1 cellular context compared by ENCODE assay signal in genomic region chr22:40346178-40347064, GRCh38.
TF ChIP-seq lines count a peak whose summit lies in the region.

ADSL (plus strand) TSS chr22:40346500; CDS start chr22:40346559, 59 bp downstream.

TF ChIP-seq in HepG2, 621 proteins besides CTCF, POLR2A, EP300 and RAD21 (continued from another document and continues in another):
- TF ChIP-seq, protein P1, sequence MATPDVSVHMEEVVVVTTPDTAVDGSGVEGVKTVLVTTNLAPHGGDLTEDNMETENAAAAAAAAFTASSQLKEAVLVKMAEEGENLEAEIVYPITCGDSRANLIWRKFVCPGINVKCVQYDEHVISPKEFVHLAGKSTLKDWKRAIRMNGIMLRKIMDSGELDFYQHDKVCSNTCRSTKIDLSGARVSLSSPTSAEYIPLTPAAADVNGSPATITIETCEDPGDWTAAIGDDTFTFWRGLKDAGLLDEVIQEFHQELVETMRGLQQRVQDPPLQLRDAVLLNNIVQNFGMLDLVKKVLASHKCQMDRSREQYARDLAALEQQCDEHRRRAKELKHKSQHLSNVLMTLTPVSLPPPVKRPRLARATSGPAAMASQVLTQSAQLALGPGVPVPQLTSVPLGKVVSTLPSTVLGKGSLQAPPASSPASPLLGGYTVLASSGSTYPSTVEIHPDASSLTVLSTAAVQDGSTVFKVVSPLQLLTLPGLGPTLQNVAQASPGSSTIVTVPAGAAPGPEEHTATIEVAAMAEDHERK (CRISPR knock-in tag; IDR thresholded peaks at IDR 0.05; ENCODE audit: low read depth) = 0 out of 2 replicates have a peak, but pooled peaks have one; percentile 28
- TF ChIP-seq ZNF136 (CRISPR knock-in tag; IDR thresholded peaks at IDR 0.05; ENCODE audit: low read depth) = peak; percentile 18
- TF ChIP-seq ZNF577 (CRISPR knock-in tag; IDR thresholded peaks at IDR 0.05; ENCODE audit: borderline replicate concordance, low read depth) = no peak
- TF ChIP-seq ARHGAP35 (CRISPR knock-in tag; IDR thresholded peaks at IDR 0.05; ENCODE audit: borderline replicate concordance) = peak; percentile 86
- TF ChIP-seq NFIB (CRISPR knock-in tag; IDR thresholded peaks at IDR 0.05; ENCODE audit: borderline replicate concordance) = no peak
- TF ChIP-seq, protein P2, sequence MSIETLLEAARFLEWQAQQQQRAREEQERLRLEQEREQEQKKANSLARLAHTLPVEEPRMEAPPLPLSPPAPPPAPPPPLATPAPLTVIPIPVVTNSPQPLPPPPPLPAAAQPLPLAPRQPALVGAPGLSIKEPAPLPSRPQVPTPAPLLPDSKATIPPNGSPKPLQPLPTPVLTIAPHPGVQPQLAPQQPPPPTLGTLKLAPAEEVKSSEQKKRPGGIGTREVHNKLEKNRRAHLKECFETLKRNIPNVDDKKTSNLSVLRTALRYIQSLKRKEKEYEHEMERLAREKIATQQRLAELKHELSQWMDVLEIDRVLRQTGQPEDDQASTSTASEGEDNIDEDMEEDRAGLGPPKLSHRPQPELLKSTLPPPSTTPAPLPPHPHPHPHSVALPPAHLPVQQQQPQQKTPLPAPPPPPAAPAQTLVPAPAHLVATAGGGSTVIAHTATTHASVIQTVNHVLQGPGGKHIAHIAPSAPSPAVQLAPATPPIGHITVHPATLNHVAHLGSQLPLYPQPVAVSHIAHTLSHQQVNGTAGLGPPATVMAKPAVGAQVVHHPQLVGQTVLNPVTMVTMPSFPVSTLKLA (IDR thresholded peaks at IDR 0.05) = peak; percentile 61; the same call in 1 of the 2 replicates
- TF ChIP-seq ZFY (CRISPR knock-in tag; IDR thresholded peaks at IDR 0.05) = peak; percentile 96
- TF ChIP-seq ZFAT (CRISPR knock-in tag; conservative IDR thresholded peaks at IDR 0.05) = no peak
- TF ChIP-seq, protein P3, sequence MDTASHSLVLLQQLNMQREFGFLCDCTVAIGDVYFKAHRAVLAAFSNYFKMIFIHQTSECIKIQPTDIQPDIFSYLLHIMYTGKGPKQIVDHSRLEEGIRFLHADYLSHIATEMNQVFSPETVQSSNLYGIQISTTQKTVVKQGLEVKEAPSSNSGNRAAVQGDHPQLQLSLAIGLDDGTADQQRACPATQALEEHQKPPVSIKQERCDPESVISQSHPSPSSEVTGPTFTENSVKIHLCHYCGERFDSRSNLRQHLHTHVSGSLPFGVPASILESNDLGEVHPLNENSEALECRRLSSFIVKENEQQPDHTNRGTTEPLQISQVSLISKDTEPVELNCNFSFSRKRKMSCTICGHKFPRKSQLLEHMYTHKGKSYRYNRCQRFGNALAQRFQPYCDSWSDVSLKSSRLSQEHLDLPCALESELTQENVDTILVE (CRISPR knock-in tag; IDR thresholded peaks at IDR 0.05) = peak; percentile 71
- peak; percentile 60 for TF ChIP-seq AGO1 (IDR thresholded peaks at IDR 0.05; ENCODE audit: low read depth, low read length, poor library complexity, severe bottlenecking)
- TF ChIP-seq SIX1 (CRISPR knock-in tag; IDR thresholded peaks at IDR 0.05; ENCODE audit: borderline replicate concordance) = 0 out of 2 replicates have a peak, but pooled peaks have one; percentile 36
- 0 out of 2 replicates have a peak, but pooled peaks have one; percentile 22 for TF ChIP-seq RORA (CRISPR knock-in tag; IDR thresholded peaks at IDR 0.05)
- peak; percentile 29; the same call in 1 of the 2 replicates for TF ChIP-seq ZNF367 (CRISPR knock-in tag; IDR thresholded peaks at IDR 0.05; ENCODE audit: borderline replicate concordance)
- TF ChIP-seq MIER2 (CRISPR knock-in tag; IDR thresholded peaks at IDR 0.05) = no peak; the same call in 1 of the 2 replicates
- no peak for TF ChIP-seq ZNF207 (IDR thresholded peaks at IDR 0.05; ENCODE audit: borderline replicate concordance)
- peak; percentile 90 for TF ChIP-seq ETV5 (CRISPR knock-in tag; IDR thresholded peaks at IDR 0.05; ENCODE audit: borderline replicate concordance)
- no peak for TF ChIP-seq ZNF615 (CRISPR knock-in tag; IDR thresholded peaks at IDR 0.05; ENCODE audit: borderline replicate concordance)
- TF ChIP-seq MYNN (CRISPR knock-in tag; IDR thresholded peaks at IDR 0.05; ENCODE audit: low read depth) = no peak
- peak; percentile 87 for TF ChIP-seq ZKSCAN8 (CRISPR knock-in tag; IDR thresholded peaks at IDR 0.05; ENCODE audit: borderline replicate concordance)
- no peak for TF ChIP-seq GPBP1L1 (CRISPR knock-in tag; IDR thresholded peaks at IDR 0.05)
- TF ChIP-seq ELF4 (CRISPR knock-in tag; IDR thresholded peaks at IDR 0.05; ENCODE audit: borderline replicate concordance) = peak; percentile 88
- peak; percentile 88; the same call in 1 of the 2 replicates for TF ChIP-seq TBX2 (CRISPR knock-in tag; IDR thresholded peaks at IDR 0.05; ENCODE audit: borderline replicate concordance)
- TF ChIP-seq, protein P4, sequence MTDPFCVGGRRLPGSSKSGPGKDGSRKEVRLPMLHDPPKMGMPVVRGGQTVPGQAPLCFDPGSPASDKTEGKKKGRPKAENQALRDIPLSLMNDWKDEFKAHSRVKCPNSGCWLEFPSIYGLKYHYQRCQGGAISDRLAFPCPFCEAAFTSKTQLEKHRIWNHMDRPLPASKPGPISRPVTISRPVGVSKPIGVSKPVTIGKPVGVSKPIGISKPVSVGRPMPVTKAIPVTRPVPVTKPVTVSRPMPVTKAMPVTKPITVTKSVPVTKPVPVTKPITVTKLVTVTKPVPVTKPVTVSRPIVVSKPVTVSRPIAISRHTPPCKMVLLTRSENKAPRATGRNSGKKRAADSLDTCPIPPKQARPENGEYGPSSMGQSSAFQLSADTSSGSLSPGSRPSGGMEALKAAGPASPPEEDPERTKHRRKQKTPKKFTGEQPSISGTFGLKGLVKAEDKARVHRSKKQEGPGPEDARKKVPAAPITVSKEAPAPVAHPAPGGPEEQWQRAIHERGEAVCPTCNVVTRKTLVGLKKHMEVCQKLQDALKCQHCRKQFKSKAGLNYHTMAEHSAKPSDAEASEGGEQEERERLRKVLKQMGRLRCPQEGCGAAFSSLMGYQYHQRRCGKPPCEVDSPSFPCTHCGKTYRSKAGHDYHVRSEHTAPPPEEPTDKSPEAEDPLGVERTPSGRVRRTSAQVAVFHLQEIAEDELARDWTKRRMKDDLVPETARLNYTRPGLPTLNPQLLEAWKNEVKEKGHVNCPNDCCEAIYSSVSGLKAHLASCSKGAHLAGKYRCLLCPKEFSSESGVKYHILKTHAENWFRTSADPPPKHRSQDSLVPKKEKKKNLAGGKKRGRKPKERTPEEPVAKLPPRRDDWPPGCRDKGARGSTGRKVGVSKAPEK (CRISPR knock-in tag; IDR thresholded peaks at IDR 0.05; ENCODE audit: borderline replicate concordance) = no peak
- TF ChIP-seq NR3C1 (CRISPR knock-in tag; IDR thresholded peaks at IDR 0.05) = no peak
- peak; percentile 97 for TF ChIP-seq GABPA (IDR thresholded peaks at IDR 0.05; ENCODE audit: low read depth, low read length)
- TF ChIP-seq GABPA (CRISPR knock-in tag; IDR thresholded peaks at IDR 0.05; ENCODE audit: low read depth) = peak; percentile 99
- no peak for TF ChIP-seq U2AF1 (optimal IDR thresholded peaks at IDR 0.05; ENCODE audit: low read depth, low read length)
- TF ChIP-seq MBNL3 (CRISPR knock-in tag; conservative IDR thresholded peaks at IDR 0.05) = no peak
- TF ChIP-seq FOXO1 (CRISPR knock-in tag; IDR thresholded peaks at IDR 0.05) = peak; percentile 46; the same call in 1 of the 2 replicates
- TF ChIP-seq BORCS8-MEF2B (CRISPR knock-in tag; IDR thresholded peaks at IDR 0.05) = peak; percentile 89
- TF ChIP-seq ZNF569 (CRISPR knock-in tag; IDR thresholded peaks at IDR 0.05; ENCODE audit: borderline replicate concordance) = no peak
- TF ChIP-seq ZNF670 (CRISPR knock-in tag; IDR thresholded peaks at IDR 0.05; ENCODE audit: borderline replicate concordance) = no peak; the same call in 1 of the 2 replicates
- TF ChIP-seq, protein P5, sequence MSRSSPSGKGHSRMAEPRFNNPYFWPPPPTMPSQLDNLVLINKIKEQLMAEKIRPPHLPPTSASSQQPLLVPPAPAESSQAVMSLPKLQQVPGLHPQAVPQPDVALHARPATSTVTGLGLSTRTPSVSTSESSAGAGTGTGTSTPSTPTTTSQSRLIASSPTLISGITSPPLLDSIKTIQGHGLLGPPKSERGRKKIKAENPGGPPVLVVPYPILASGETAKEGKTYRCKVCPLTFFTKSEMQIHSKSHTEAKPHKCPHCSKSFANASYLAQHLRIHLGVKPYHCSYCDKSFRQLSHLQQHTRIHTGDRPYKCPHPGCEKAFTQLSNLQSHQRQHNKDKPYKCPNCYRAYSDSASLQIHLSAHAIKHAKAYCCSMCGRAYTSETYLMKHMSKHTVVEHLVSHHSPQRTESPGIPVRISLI (CRISPR knock-in tag; IDR thresholded peaks at IDR 0.05; ENCODE audit: borderline replicate concordance) = no peak
- no peak for TF ChIP-seq TCF7 (IDR thresholded peaks at IDR 0.05; ENCODE audit: low read depth)
- TF ChIP-seq, protein P6, sequence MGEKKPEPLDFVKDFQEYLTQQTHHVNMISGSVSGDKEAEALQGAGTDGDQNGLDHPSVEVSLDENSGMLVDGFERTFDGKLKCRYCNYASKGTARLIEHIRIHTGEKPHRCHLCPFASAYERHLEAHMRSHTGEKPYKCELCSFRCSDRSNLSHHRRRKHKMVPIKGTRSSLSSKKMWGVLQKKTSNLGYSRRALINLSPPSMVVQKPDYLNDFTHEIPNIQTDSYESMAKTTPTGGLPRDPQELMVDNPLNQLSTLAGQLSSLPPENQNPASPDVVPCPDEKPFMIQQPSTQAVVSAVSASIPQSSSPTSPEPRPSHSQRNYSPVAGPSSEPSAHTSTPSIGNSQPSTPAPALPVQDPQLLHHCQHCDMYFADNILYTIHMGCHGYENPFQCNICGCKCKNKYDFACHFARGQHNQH (CRISPR knock-in tag; IDR thresholded peaks at IDR 0.05) = peak; percentile 90; the same call in 1 of the 2 replicates
- TF ChIP-seq NCOA1 (CRISPR knock-in tag; IDR thresholded peaks at IDR 0.05) = no peak
- peak; percentile 32; the same call in 1 of the 2 replicates for TF ChIP-seq ZNF652 (CRISPR knock-in tag; IDR thresholded peaks at IDR 0.05; ENCODE audit: borderline replicate concordance, low read depth)
- TF ChIP-seq ATF4 (CRISPR knock-in tag; IDR thresholded peaks at IDR 0.05) = peak in 1 of 2 experiments; percentile 59; a peak in 2 of 4 replicates
- TF ChIP-seq ZSCAN29 (CRISPR knock-in tag; conservative IDR thresholded peaks at IDR 0.05) = peak; percentile 59
- TF ChIP-seq, protein P7, sequence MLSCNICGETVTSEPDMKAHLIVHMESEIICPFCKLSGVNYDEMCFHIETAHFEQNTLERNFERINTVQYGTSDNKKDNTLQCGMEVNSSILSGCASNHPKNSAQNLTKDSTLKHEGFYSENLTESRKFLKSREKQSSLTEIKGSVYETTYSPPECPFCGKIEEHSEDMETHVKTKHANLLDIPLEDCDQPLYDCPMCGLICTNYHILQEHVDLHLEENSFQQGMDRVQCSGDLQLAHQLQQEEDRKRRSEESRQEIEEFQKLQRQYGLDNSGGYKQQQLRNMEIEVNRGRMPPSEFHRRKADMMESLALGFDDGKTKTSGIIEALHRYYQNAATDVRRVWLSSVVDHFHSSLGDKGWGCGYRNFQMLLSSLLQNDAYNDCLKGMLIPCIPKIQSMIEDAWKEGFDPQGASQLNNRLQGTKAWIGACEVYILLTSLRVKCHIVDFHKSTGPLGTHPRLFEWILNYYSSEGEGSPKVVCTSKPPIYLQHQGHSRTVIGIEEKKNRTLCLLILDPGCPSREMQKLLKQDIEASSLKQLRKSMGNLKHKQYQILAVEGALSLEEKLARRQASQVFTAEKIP (CRISPR knock-in tag; IDR thresholded peaks at IDR 0.05; ENCODE audit: borderline replicate concordance) = no peak
- TF ChIP-seq ZKSCAN5 (CRISPR knock-in tag; IDR thresholded peaks at IDR 0.05) = peak; percentile 83; the same call in 1 of the 2 replicates
- TF ChIP-seq ZNF263 (CRISPR knock-in tag; IDR thresholded peaks at IDR 0.05) = no peak; the same call in 1 of the 2 replicates
- TF ChIP-seq ZNF567 (CRISPR knock-in tag; IDR thresholded peaks at IDR 0.05; ENCODE audit: borderline replicate concordance) = peak; percentile 77; the same call in 1 of the 2 replicates
- TF ChIP-seq ZMYM3 (CRISPR knock-in tag; IDR thresholded peaks at IDR 0.05) = 0 out of 2 replicates have a peak, but pooled peaks have one; percentile 32
- 0 out of 2 replicates have a peak, but pooled peaks have one; percentile 68 for TF ChIP-seq NFKBIZ (CRISPR knock-in tag; IDR thresholded peaks at IDR 0.05)
- no peak for TF ChIP-seq NR1H2 (CRISPR knock-in tag; IDR thresholded peaks at IDR 0.05; ENCODE audit: borderline replicate concordance, low read depth)
- no peak for TF ChIP-seq HMGA1 (CRISPR knock-in tag; conservative IDR thresholded peaks at IDR 0.05)
- no peak for TF ChIP-seq ZNF841 (CRISPR knock-in tag; IDR thresholded peaks at IDR 0.05; ENCODE audit: borderline replicate concordance)
- TF ChIP-seq, protein P8, sequence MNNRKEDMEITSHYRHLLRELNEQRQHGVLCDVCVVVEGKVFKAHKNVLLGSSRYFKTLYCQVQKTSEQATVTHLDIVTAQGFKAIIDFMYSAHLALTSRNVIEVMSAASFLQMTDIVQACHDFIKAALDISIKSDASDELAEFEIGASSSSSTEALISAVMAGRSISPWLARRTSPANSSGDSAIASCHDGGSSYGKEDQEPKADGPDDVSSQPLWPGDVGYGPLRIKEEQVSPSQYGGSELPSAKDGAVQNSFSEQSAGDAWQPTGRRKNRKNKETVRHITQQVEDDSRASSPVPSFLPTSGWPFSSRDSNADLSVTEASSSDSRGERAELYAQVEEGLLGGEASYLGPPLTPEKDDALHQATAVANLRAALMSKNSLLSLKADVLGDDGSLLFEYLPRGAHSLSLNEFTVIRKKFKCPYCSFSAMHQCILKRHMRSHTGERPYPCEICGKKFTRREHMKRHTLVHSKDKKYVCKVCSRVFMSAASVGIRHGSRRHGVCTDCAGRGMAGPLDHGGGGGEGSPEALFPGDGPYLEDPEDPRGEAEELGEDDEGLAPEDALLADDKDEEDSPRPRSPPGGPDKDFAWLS (CRISPR knock-in tag; IDR thresholded peaks at IDR 0.05; ENCODE audit: borderline replicate concordance) = no peak
- no peak for TF ChIP-seq FOXA1 (IDR thresholded peaks at IDR 0.05)
- no peak for TF ChIP-seq FOXA1 (CRISPR knock-in tag; IDR thresholded peaks at IDR 0.05)
- peak; percentile 90 for TF ChIP-seq HOXA5 (CRISPR knock-in tag; IDR thresholded peaks at IDR 0.05)
- peak; percentile 80 for TF ChIP-seq ZNF563 (CRISPR knock-in tag; IDR thresholded peaks at IDR 0.05)
- 0 out of 2 replicates have a peak, but pooled peaks have one; percentile 58 for TF ChIP-seq ARID2 (CRISPR knock-in tag; IDR thresholded peaks at IDR 0.05; ENCODE audit: borderline replicate concordance)
- TF ChIP-seq CBX5 (CRISPR knock-in tag; IDR thresholded peaks at IDR 0.05; ENCODE audit: borderline replicate concordance) = peak; percentile 81; the same call in 1 of the 2 replicates
- TF ChIP-seq GTF2F1 (IDR thresholded peaks at IDR 0.05; ENCODE audit: low read length) = no peak
